In genomic region chr3:39542588-39542988, GRCh38 we compare ENCODE assay signal across 13 cellular contexts.
DNase-seq lines count a peak whose midpoint lies in the region; ATAC-seq and TF ChIP-seq lines count a peak whose summit lies in the region.
"Had no signal": no experiment of that assay in that cellular context is flagged by ENCODE, and none has a peak within 500 bp of the region (broad histone marks: within the 10 kb centered on the region; RNA-seq: fewer than 3 reads in every experiment).

No MANE protein-coding gene starts in this region.

- peak overlapping the region; percentile 61 for H3K4me2 ChIP-seq in PC-3 (ENCODE audit: low read length)
- H3K4me2 ChIP-seq in trophoblast cell (ENCODE audit: low read length): no peak overlapping the region

- intact Hi-C loops in activated CD4-positive, alpha-beta memory T cell treated with anti-CD3 and anti-CD28 coated beads for 36 hours (cut with micrococcal nuclease): loop anchor here (1.0 kb wide), 1 partner anchor 97 kb away; no protein-coding TSS in a partner anchor
- intact Hi-C loops in PC-3 (cut with micrococcal nuclease): loop anchor here (1.0 to 5.0 kb wide), 2 partner anchors 637 to 775 kb away; no protein-coding TSS in a partner anchor

- H2AK5ac ChIP-seq in trophoblast cell (ENCODE audit: low read length): no peak overlapping the region

- no peaks in the 10 kb centered on the region for H3K9me3 Mint-ChIP-seq in activated CD4-positive, alpha-beta memory T cell treated with anti-CD3 and anti-CD28 coated beads for 36 hours
- no peaks in the 10 kb centered on the region for H3K9me3 Mint-ChIP-seq in activated CD4-positive, alpha-beta memory T cell treated with anti-CD3 and anti-CD28 coated beads, Interleukin-2, amount 10 ng/mL, durations not matched to agents 7 days and 5 days
- H3K9me3 Mint-ChIP-seq: CD14-positive monocyte had no signal

- no peak overlapping the region for H3K27ac Mint-ChIP-seq in activated CD4-positive, alpha-beta memory T cell treated with anti-CD3 and anti-CD28 coated beads for 36 hours
- H3K27ac Mint-ChIP-seq in activated CD4-positive, alpha-beta memory T cell treated with anti-CD3 and anti-CD28 coated beads, Interleukin-2, amount 10 ng/mL, durations not matched to agents 7 days and 5 days: no peak overlapping the region
- H3K27ac Mint-ChIP-seq: CD14-positive monocyte had no signal

- H4K8ac ChIP-seq in trophoblast cell (ENCODE audit: low read depth, low read length): no peak overlapping the region

- no peak for TF ChIP-seq CTCF in PC-3 (conservative IDR thresholded peaks at IDR 0.05; ENCODE audit: low read depth, low read length)

- H3K23ac ChIP-seq in trophoblast cell (ENCODE audit: low read length): peak overlapping the region; percentile 7

- H3K9ac ChIP-seq in PC-3 (ENCODE audit: low read length) (no peak overlapping the region), trophoblast cell (ENCODE audit: low read length) (no peak overlapping the region)

- H3K4me3 Mint-ChIP-seq in activated CD4-positive, alpha-beta memory T cell treated with anti-CD3 and anti-CD28 coated beads for 36 hours: no peak overlapping the region
- no peak overlapping the region for H3K4me3 Mint-ChIP-seq in activated CD4-positive, alpha-beta memory T cell treated with anti-CD3 and anti-CD28 coated beads, Interleukin-2, amount 10 ng/mL, durations not matched to agents 7 days and 5 days
- H3K4me3 Mint-ChIP-seq: CD14-positive monocyte had no signal

- no peak overlapping the region for H3K18ac ChIP-seq in trophoblast cell (ENCODE audit: low read length)

- peaks cover 7% of the 10 kb centered on the region for H3K27me3 Mint-ChIP-seq in activated CD4-positive, alpha-beta memory T cell treated with anti-CD3 and anti-CD28 coated beads for 36 hours
- H3K27me3 Mint-ChIP-seq in activated CD4-positive, alpha-beta memory T cell treated with anti-CD3 and anti-CD28 coated beads, Interleukin-2, amount 10 ng/mL, durations not matched to agents 7 days and 5 days: peaks cover 17% of the 10 kb centered on the region

- H4K12ac ChIP-seq in trophoblast cell (ENCODE audit: low read depth, low read length): no peak overlapping the region

- H4K20me1 ChIP-seq in PC-3 (ENCODE audit: low read length): no peaks in the 10 kb centered on the region

- H3K27me3 ChIP-seq in PC-3 (ENCODE audit: low read length) (no peaks in the 10 kb centered on the region), trophoblast cell (ENCODE audit: insufficient read depth, low read length) (no peaks in the 10 kb centered on the region)

- H3K4me1 ChIP-seq in PC-3 (ENCODE audit: insufficient read depth, low read length) (no peaks in the 10 kb centered on the region), trophoblast cell (ENCODE audit: control insufficient read depth in 1 of 2, insufficient read depth in 2 of 2, low read length in 2 of 2) (no peaks in the 10 kb centered on the region)
- H3K4me1 ChIP-seq: Caco-2 had no signal

- H3K4me1 Mint-ChIP-seq in activated CD4-positive, alpha-beta memory T cell treated with anti-CD3 and anti-CD28 coated beads for 36 hours (ENCODE audit: low read depth): peaks cover 6% of the 10 kb centered on the region
- peaks cover 20% of the 10 kb centered on the region for H3K4me1 Mint-ChIP-seq in activated CD4-positive, alpha-beta memory T cell treated with anti-CD3 and anti-CD28 coated beads, Interleukin-2, amount 10 ng/mL, durations not matched to agents 7 days and 5 days
- H3K4me1 Mint-ChIP-seq: CD14-positive monocyte had no signal

- H3K79me1 ChIP-seq in trophoblast cell (ENCODE audit: low read length): no peaks in the 10 kb centered on the region

- H3K36me3 ChIP-seq in PC-3 (ENCODE audit: low read depth, low read length) (no peaks in the 10 kb centered on the region), trophoblast cell (ENCODE audit: control insufficient read depth in 1 of 2, insufficient read depth in 2 of 2, low read length in 2 of 2) (no peaks in the 10 kb centered on the region)

- H3K9me3 ChIP-seq in PC-3 (ENCODE audit: low read length) (no peaks in the 10 kb centered on the region), trophoblast cell (ENCODE audit: insufficient read depth, low read depth, low read length) (no peaks in the 10 kb centered on the region)
- H3K9me3 ChIP-seq: Caco-2 had no signal

- peak overlapping the region; percentile 40; the same call in 1 of the 2 replicates for H2AFZ ChIP-seq in PC-3 (ENCODE audit: low read length)
- no peak overlapping the region for H2AFZ ChIP-seq in trophoblast cell (ENCODE audit: insufficient read depth, low read length, poor library complexity)

- no peak overlapping the region for H4K91ac ChIP-seq in trophoblast cell (ENCODE audit: low read depth, low read length)

- POLR2A ChIA-PET in activated CD4-positive, alpha-beta memory T cell treated with anti-CD3 and anti-CD28 coated beads for 36 hours (lab: Charles Lee): no interaction called here
- POLR2A ChIA-PET in activated CD4-positive, alpha-beta memory T cell treated with anti-CD3 and anti-CD28 coated beads, Interleukin-2, amount 10 ng/mL, durations not matched to agents 7 days and 5 days (lab: Charles Lee): no interaction called here
- POLR2A ChIA-PET in PC-3 (lab: Charles Lee; ENCODE audit: unreplicated experiment): interaction anchor here (0.5 kb wide), 1 partner anchor 158 kb away, joined by 3 read pairs; no protein-coding TSS in a partner anchor

- no peak overlapping the region for H2BK120ac ChIP-seq in trophoblast cell (ENCODE audit: insufficient read depth, low read length, poor library complexity)

- H3K27ac ChIP-seq in PC-3 (ENCODE audit: low read length) (no peak overlapping the region), trophoblast cell (ENCODE audit: low read depth, low read length) (no peak overlapping the region)

- H2BK5ac ChIP-seq in trophoblast cell (ENCODE audit: low read depth, low read length, poor library complexity): no peak overlapping the region

- CTCF ChIA-PET in activated CD4-positive, alpha-beta memory T cell treated with anti-CD3 and anti-CD28 coated beads for 36 hours (lab: Charles Lee): interaction anchor here (0.8 to 2.3 kb wide), 2 partner anchors 111 to 637 kb away, joined by 3 to 11 read pairs; no protein-coding TSS in a partner anchor
- CTCF ChIA-PET in activated CD4-positive, alpha-beta memory T cell treated with anti-CD3 and anti-CD28 coated beads, Interleukin-2, amount 10 ng/mL, durations not matched to agents 7 days and 5 days (lab: Charles Lee): no interaction called here
- CTCF ChIA-PET in PC-3 (lab: Charles Lee): interaction anchor here (0.6 kb wide), 1 partner anchor 87 kb away, joined by 3 read pairs; no protein-coding TSS in a partner anchor

- H3K36me3 Mint-ChIP-seq in activated CD4-positive, alpha-beta memory T cell treated with anti-CD3 and anti-CD28 coated beads for 36 hours: no peaks in the 10 kb centered on the region
- no peaks in the 10 kb centered on the region for H3K36me3 Mint-ChIP-seq in activated CD4-positive, alpha-beta memory T cell treated with anti-CD3 and anti-CD28 coated beads, Interleukin-2, amount 10 ng/mL, durations not matched to agents 7 days and 5 days (ENCODE audit: low read depth)
- H3K36me3 Mint-ChIP-seq: CD14-positive monocyte had no signal

- DNase-seq in activated CD4-positive, alpha-beta memory T cell treated with anti-CD3 and anti-CD28 coated beads for 36 hours: peak; percentile 10
- no peak for DNase-seq in activated CD4-positive, alpha-beta memory T cell treated with anti-CD3 and anti-CD28 coated beads, Interleukin-2, amount 10 ng/mL, durations not matched to agents 7 days and 5 days
- DNase-seq in PC-3: no peak
- no peak for DNase-seq in trophoblast cell
- no peak for DNase-seq in NCI-H146 treated with DMSO at 0.1 percent for 48 hours (lab: John Stamatoyannopoulos, UW; ENCODE audit: unreplicated experiment)
- no peak for DNase-seq in NCI-H2107 (lab: John Stamatoyannopoulos, UW)
- no peak for DNase-seq in NCI-H1436 (lab: John Stamatoyannopoulos, UW)
- DNase-seq: Caco-2, GOT3, NCI-H1930 had no signal

- no peaks in the 10 kb centered on the region for H3K9me2 ChIP-seq in PC-3 (replicated peaks; ENCODE audit: low read length)

- no peak overlapping the region for H3K4ac ChIP-seq in trophoblast cell (ENCODE audit: low read depth, low read length)

- no peaks in the 10 kb centered on the region for H3F3A ChIP-seq in PC-3 (ENCODE audit: low read length, unreplicated experiment)

- WGBS in trophoblast cell (ENCODE audit: extremely low coverage, insufficient coverage, insufficient read length): no CpG with 5 or more reads among the region's 5 CpGs

- no peak overlapping the region for H2BK12ac ChIP-seq in trophoblast cell (ENCODE audit: low read length)

- BruUV-seq in PC-3 (replicated peaks; lab: Mats Ljungman, UMichigan): no TSS peak

- ATAC-seq in GM18867 (IDR thresholded peaks at IDR 0.05; ENCODE audit: unreplicated experiment) (peak; percentile 49), PC-3 (no peak)
- ATAC-seq: HepG2 had no signal

- no peak overlapping the region for H3K14ac ChIP-seq in trophoblast cell (ENCODE audit: low read length)

- H3K4me3 ChIP-seq in PC-3 (ENCODE audit: low read length) (peak overlapping the region; percentile 36; the same call in 1 of the 2 replicates), trophoblast cell (ENCODE audit: low read depth, low read length) (no peak overlapping the region)

- H3K79me2 ChIP-seq in PC-3 (ENCODE audit: low read length) (no peaks in the 10 kb centered on the region), trophoblast cell (ENCODE audit: control insufficient read depth, insufficient read depth, low read length, poor library complexity) (no peaks in the 10 kb centered on the region)
